8 cellular contexts compared by ENCODE assay signal in genomic region chr11:75100314-75100713, GRCh38. TPM values are rescaled to one million over a fixed set of nuclear protein-coding genes. Genes with fewer than 3 reads are reported as not detected.
DNase-seq lines count a peak whose midpoint lies in the region; ATAC-seq and TF ChIP-seq lines count a peak whose summit lies in the region.

No MANE protein-coding gene starts in this region.

- DNase-seq in CD14-positive monocyte (ENCODE audit: low spot score) (peak; percentile 63), GM19240 (ENCODE audit: insufficient read length, low spot score) (peak; percentile 34), esophagus muscularis mucosa (ENCODE audit: extremely low spot score) (no peak), NCI-H128 (lab: John Stamatoyannopoulos, UW; ENCODE audit: unreplicated experiment) (no peak), D341Med (ENCODE audit: low spot score) (no peak)
- DNase-seq in activated CD4-positive, alpha-beta memory T cell treated with anti-CD3 and anti-CD28 coated beads, Interleukin-2, amount 10 ng/mL, durations not matched to agents 7 days and 5 days, result peak; percentile 43
- peak in 3 of 4 experiments; percentile 4 to 25 (median 5) for DNase-seq in stimulated activated CD4-positive, alpha-beta T cell treated with anti-CD3 and anti-CD28 coated beads, Interleukin-1b, Interleukin-23, amount 100 ng/mL, for 24 hours (ENCODE audit: low read depth in 4 of 4, low spot score in 1 of 4)

- H3K36me3 Mint-ChIP-seq in CD14-positive monocyte, result no peaks in the 10 kb centered on the region
- no peaks in the 10 kb centered on the region for H3K36me3 Mint-ChIP-seq in activated CD4-positive, alpha-beta memory T cell treated with anti-CD3 and anti-CD28 coated beads, Interleukin-2, amount 10 ng/mL, durations not matched to agents 7 days and 5 days (ENCODE audit: low read depth)

- ATAC-seq in HG03175 (IDR thresholded peaks at IDR 0.05; ENCODE audit: unreplicated experiment), result peak; percentile 88

- no peak for TF ChIP-seq EP300 in esophagus muscularis mucosa (IDR thresholded peaks at IDR 0.05)

- intact Hi-C loops in CD14-positive monocyte (cut with micrococcal nuclease), result no loop called here
- intact Hi-C loops in esophagus muscularis mucosa (cut with DNase I), result no loop called here

- H3K36me3 ChIP-seq in esophagus muscularis mucosa, result no peaks in the 10 kb centered on the region

- H3K4me1 ChIP-seq in esophagus muscularis mucosa, result no peaks in the 10 kb centered on the region

- H3K4me1 Mint-ChIP-seq in CD14-positive monocyte, result no peaks in the 10 kb centered on the region
- peaks cover 28% of the 10 kb centered on the region for H3K4me1 Mint-ChIP-seq in activated CD4-positive, alpha-beta memory T cell treated with anti-CD3 and anti-CD28 coated beads, Interleukin-2, amount 10 ng/mL, durations not matched to agents 7 days and 5 days

- CTCF ChIA-PET in activated CD4-positive, alpha-beta memory T cell treated with anti-CD3 and anti-CD28 coated beads, Interleukin-2, amount 10 ng/mL, durations not matched to agents 7 days and 5 days (lab: Charles Lee), result interaction anchor here (1.5 kb wide), 1 partner anchor 141 kb away, joined by 3 read pairs; the partner anchor contains the start of gene TPBGL

- POLR2A ChIA-PET in activated CD4-positive, alpha-beta memory T cell treated with anti-CD3 and anti-CD28 coated beads, Interleukin-2, amount 10 ng/mL, durations not matched to agents 7 days and 5 days (lab: Charles Lee), result no interaction called here

- peaks cover 0 to 4% (median 0%) of the 10 kb centered on the region in 7 donors for H3K9me3 Mint-ChIP-seq in CD14-positive monocyte
- no peaks in the 10 kb centered on the region for H3K9me3 Mint-ChIP-seq in activated CD4-positive, alpha-beta memory T cell treated with anti-CD3 and anti-CD28 coated beads, Interleukin-2, amount 10 ng/mL, durations not matched to agents 7 days and 5 days

- peaks cover 7 to 20% (median 16%) of the 10 kb centered on the region in 3 donors for H3K27me3 Mint-ChIP-seq in CD14-positive monocyte (ENCODE audit: low read depth in 3 of 3)
- peaks cover 16% of the 10 kb centered on the region for H3K27me3 Mint-ChIP-seq in activated CD4-positive, alpha-beta memory T cell treated with anti-CD3 and anti-CD28 coated beads, Interleukin-2, amount 10 ng/mL, durations not matched to agents 7 days and 5 days

- H3K9me3 ChIP-seq in esophagus muscularis mucosa, result peaks cover 0 to 4% (median 0%) of the 10 kb centered on the region in 4 donors

- TF ChIP-seq CTCF in CD14-positive monocyte (IDR thresholded peaks at IDR 0.05) (no peak), esophagus muscularis mucosa (IDR thresholded peaks at IDR 0.05) (no peak)

- H3K4me3 Mint-ChIP-seq in CD14-positive monocyte, result no peak overlapping the region
- H3K4me3 Mint-ChIP-seq in activated CD4-positive, alpha-beta memory T cell treated with anti-CD3 and anti-CD28 coated beads, Interleukin-2, amount 10 ng/mL, durations not matched to agents 7 days and 5 days, result no peak overlapping the region

- WGBS in esophagus muscularis mucosa, result 24% methylated on average over 3 of the region's 3 CpGs

- no peak for TF ChIP-seq POLR2A in esophagus muscularis mucosa (IDR thresholded peaks at IDR 0.05; ENCODE audit: low read depth)

- peaks cover 0 to 24% (median 3%) of the 10 kb centered on the region in 4 donors for H3K27me3 ChIP-seq in esophagus muscularis mucosa

- H3K27ac ChIP-seq in esophagus muscularis mucosa (replicated peaks in 1 of 4), result no peak overlapping the region

- H3K4me3 ChIP-seq in esophagus muscularis mucosa, result no peak overlapping the region

- H3K27ac Mint-ChIP-seq in CD14-positive monocyte, result no peak overlapping the region
- H3K27ac Mint-ChIP-seq in activated CD4-positive, alpha-beta memory T cell treated with anti-CD3 and anti-CD28 coated beads, Interleukin-2, amount 10 ng/mL, durations not matched to agents 7 days and 5 days, result no peak overlapping the region

RNA-seq across cellular contexts. Expression of gene OR2AT4, which starts 3.6 kb away (rescaled TPM):
- not detected for polyA plus RNA-seq in CD14-positive monocyte
- total RNA-seq in activated CD4-positive, alpha-beta memory T cell treated with anti-CD3 and anti-CD28 coated beads, Interleukin-2, amount 10 ng/mL, durations not matched to agents 7 days and 5 days, result not detected
- under 1 TPM in 1 of 4 donors, not detected in 3; 0.06 TPM for total RNA-seq in esophagus muscularis mucosa

RNA-seq across cellular contexts. Expression of gene SLCO2B1, which starts 50.6 kb away (rescaled TPM):
- under 1 TPM in 1 of 2 donors, not detected in 1; 0.13 TPM for polyA plus RNA-seq in CD14-positive monocyte
- total RNA-seq in activated CD4-positive, alpha-beta memory T cell treated with anti-CD3 and anti-CD28 coated beads, Interleukin-2, amount 10 ng/mL, durations not matched to agents 7 days and 5 days, result under 1 TPM; 0.23 to 0.30 TPM
- total RNA-seq in esophagus muscularis mucosa, result 10 to 100 TPM; 30.5 to 61.1 (median 33.0) TPM

Comparison
In these comparisons a context has a peak if more than half of its experiments do, and no peak if none do; other contexts are left out.
1. DNase-seq: peak in CD14-positive monocyte (single experiment), GM19240 (single experiment), activated CD4-positive, alpha-beta memory T cell treated with anti-CD3 and anti-CD28 coated beads, Interleukin-2, amount 10 ng/mL, durations not matched to agents 7 days and 5 days (single experiment) and stimulated activated CD4-positive, alpha-beta T cell treated with anti-CD3 and anti-CD28 coated beads, Interleukin-1b, Interleukin-23, amount 100 ng/mL, for 24 hours (3 of 4); none in esophagus muscularis mucosa (single experiment), NCI-H128 (single experiment) and D341Med (single experiment).
2. RNA of gene SLCO2B1, which starts 50.6 kb away (total RNA-seq): 30.5 to 61.1 TPM in esophagus muscularis mucosa; 0.23 to 0.30 TPM in activated CD4-positive, alpha-beta memory T cell treated with anti-CD3 and anti-CD28 coated beads, Interleukin-2, amount 10 ng/mL, durations not matched to agents 7 days and 5 days; every median in the first group is over 10 times any median in the second.